1 cellular context compared by ENCODE assay signal in the genomic region with DNA sequence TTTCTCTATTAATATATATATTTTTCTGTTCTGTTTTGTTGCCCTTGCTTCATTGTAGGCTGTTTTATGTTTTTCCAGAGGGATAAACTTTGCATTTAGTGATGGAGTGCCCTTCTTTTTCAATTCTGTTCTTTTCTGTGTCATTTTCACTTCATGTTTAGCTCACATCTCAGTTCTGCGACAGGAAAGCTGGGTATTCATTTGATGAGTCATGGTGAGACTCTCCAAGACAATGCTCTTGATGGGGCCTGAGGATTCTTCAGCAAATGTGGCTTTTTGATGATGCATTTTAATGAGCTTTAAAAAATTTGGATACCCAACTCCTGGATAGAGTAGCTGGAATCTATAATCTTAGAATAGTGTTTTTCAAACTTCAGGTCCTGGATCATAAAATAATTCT.
TF ChIP-seq lines count a peak whose summit lies in the region.

No MANE protein-coding gene starts in this region.

TF ChIP-seq in HCT116, 20 proteins besides CTCF, POLR2A, EP300 and RAD21 (continued from another document):
- TF ChIP-seq, protein P1, sequence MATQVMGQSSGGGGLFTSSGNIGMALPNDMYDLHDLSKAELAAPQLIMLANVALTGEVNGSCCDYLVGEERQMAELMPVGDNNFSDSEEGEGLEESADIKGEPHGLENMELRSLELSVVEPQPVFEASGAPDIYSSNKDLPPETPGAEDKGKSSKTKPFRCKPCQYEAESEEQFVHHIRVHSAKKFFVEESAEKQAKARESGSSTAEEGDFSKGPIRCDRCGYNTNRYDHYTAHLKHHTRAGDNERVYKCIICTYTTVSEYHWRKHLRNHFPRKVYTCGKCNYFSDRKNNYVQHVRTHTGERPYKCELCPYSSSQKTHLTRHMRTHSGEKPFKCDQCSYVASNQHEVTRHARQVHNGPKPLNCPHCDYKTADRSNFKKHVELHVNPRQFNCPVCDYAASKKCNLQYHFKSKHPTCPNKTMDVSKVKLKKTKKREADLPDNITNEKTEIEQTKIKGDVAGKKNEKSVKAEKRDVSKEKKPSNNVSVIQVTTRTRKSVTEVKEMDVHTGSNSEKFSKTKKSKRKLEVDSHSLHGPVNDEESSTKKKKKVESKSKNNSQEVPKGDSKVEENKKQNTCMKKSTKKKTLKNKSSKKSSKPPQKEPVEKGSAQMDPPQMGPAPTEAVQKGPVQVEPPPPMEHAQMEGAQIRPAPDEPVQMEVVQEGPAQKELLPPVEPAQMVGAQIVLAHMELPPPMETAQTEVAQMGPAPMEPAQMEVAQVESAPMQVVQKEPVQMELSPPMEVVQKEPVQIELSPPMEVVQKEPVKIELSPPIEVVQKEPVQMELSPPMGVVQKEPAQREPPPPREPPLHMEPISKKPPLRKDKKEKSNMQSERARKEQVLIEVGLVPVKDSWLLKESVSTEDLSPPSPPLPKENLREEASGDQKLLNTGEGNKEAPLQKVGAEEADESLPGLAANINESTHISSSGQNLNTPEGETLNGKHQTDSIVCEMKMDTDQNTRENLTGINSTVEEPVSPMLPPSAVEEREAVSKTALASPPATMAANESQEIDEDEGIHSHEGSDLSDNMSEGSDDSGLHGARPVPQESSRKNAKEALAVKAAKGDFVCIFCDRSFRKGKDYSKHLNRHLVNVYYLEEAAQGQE (IDR thresholded peaks at IDR 0.05; ENCODE audit: low read depth): no peak
- TF ChIP-seq CEBPB (IDR thresholded peaks at IDR 0.05; ENCODE audit: low read depth) (no peak), SIN3A (IDR thresholded peaks at IDR 0.05; ENCODE audit: low read depth) (no peak), ZFX (IDR thresholded peaks at IDR 0.05) (no peak), EGR1 (IDR thresholded peaks at IDR 0.05; ENCODE audit: low read depth) (no peak), EZH2 (IDR thresholded peaks at IDR 0.05) (no peak), YY1 (IDR thresholded peaks at IDR 0.05; ENCODE audit: extremely low read depth, insufficient replicate concordance, low read depth, low read length) (no peak), TCF7L2 (IDR thresholded peaks at IDR 0.05; ENCODE audit: borderline replicate concordance, extremely low read depth, insufficient read depth, insufficient read length) (no peak), JUND (IDR thresholded peaks at IDR 0.05) (no peak; the same call in 1 of the 2 replicates)
